ENCODE assay signal across 8 cellular contexts in genomic region chr22:37019309-37020191, GRCh38. TPM values are rescaled to one million over a fixed set of nuclear protein-coding genes. Genes with fewer than 3 reads are reported as not detected.
DNase-seq lines count a peak whose midpoint lies in the region; ATAC-seq, FAIRE-seq and TF ChIP-seq lines count a peak whose summit lies in the region.

MPST (plus strand) TSS chr22:37019742; CDS start chr22:37019837, 95 bp downstream.
TST (minus strand) TSS chr22:37019447; CDS start chr22:37018732, 715 bp downstream.

- H3K4me1 Mint-ChIP-seq in CD4-positive, alpha-beta T cell (ENCODE audit: low read depth): peaks cover 11% of the 10 kb centered on the region

- H3K9me3 Mint-ChIP-seq in CD4-positive, alpha-beta T cell: no peaks in the 10 kb centered on the region

- no peak within 1 kb of the TSS for H2BK12ac ChIP-seq in trophoblast cell (ENCODE audit: low read length)

- H3K27ac Mint-ChIP-seq in CD4-positive, alpha-beta T cell: no peak within 1 kb of the TSS

- peak within 1 kb of the TSS; percentile 78 for H4K12ac ChIP-seq in trophoblast cell (ENCODE audit: low read depth, low read length)

- peak within 1 kb of the TSS; percentile 78 for H2BK5ac ChIP-seq in trophoblast cell (ENCODE audit: low read depth, low read length, poor library complexity)

- WGBS in trophoblast cell (ENCODE audit: extremely low coverage, insufficient coverage, insufficient read length): no CpG with 5 or more reads among the region's 107 CpGs

- H3K18ac ChIP-seq in trophoblast cell (ENCODE audit: low read length): peak within 1 kb of the TSS; percentile 88

- intact Hi-C loops in CD4-positive, alpha-beta T cell (cut with DNase I, micrococcal nuclease): loop anchor here in 1 of 2 experiments (10.0 kb wide), 1 partner anchor 75 kb away; no protein-coding TSS in a partner anchor
- intact Hi-C loops in left ventricle myocardium inferior (cut with micrococcal nuclease): no loop called here

- peak within 1 kb of the TSS; percentile 88 for H3K4me3 Mint-ChIP-seq in CD4-positive, alpha-beta T cell

- peaks cover 13% of the 10 kb centered on the region for H3K27me3 Mint-ChIP-seq in CD4-positive, alpha-beta T cell

- H3K9ac ChIP-seq in trophoblast cell (ENCODE audit: low read length): peak within 1 kb of the TSS; percentile 92

- peak in 6 of 10 experiments; percentile 15 to 43 (median 20) for DNase-seq in CD4-positive, alpha-beta T cell
- DNase-seq in GM19239 (ENCODE audit: insufficient read length, low spot score) (peak; percentile 96), HUDEP-2 (lab: John Stamatoyannopoulos, UW; ENCODE audit: unreplicated experiment in 76 of 76) (peak in 57 of 76 experiments; percentile 15 to 73 (median 51)), SJSA1 (ENCODE audit: low read depth in 1 of 2, low spot score in 2 of 2) (peak; percentile 21 to 66), amygdala (lab: John Stamatoyannopoulos, UW) (peak in 53 of 56 donors; percentile 30 to 86 (median 69)), left ventricle myocardium inferior (peak; percentile 83), trophoblast cell (peak; percentile 41 to 71), foreskin melanocyte (no peak)

- peak within 1 kb of the TSS; percentile 81 for H3K4ac ChIP-seq in trophoblast cell (ENCODE audit: low read depth, low read length)

- H3K27ac ChIP-seq in CD4-positive, alpha-beta T cell (ENCODE audit: low read depth, low read length): no peak within 1 kb of the TSS
- H3K27ac ChIP-seq in SJSA1 (peak within 1 kb of the TSS; percentile 49), left ventricle myocardium inferior (replicated peaks) (peak within 1 kb of the TSS; percentile 99), trophoblast cell (ENCODE audit: low read depth, low read length) (peak within 1 kb of the TSS; percentile 74)

- H2AFZ ChIP-seq in trophoblast cell (ENCODE audit: insufficient read depth, low read length, poor library complexity): peak within 1 kb of the TSS; percentile 82

- peaks cover 9% of the 10 kb centered on the region for H3K36me3 ChIP-seq in SJSA1
- H3K36me3 ChIP-seq in left ventricle myocardium inferior: peaks cover 6% of the 10 kb centered on the region
- H3K36me3 ChIP-seq in trophoblast cell (ENCODE audit: control insufficient read depth in 1 of 2, insufficient read depth in 2 of 2, low read length in 2 of 2): peaks cover 16 to 24% of the 10 kb centered on the region in 2 experiments

- peaks cover 7% of the 10 kb centered on the region for H3K79me1 ChIP-seq in trophoblast cell (ENCODE audit: low read length)

- peaks cover 7% of the 10 kb centered on the region for H3K79me2 ChIP-seq in trophoblast cell (ENCODE audit: control insufficient read depth, insufficient read depth, low read length, poor library complexity)

- H3K27me3 ChIP-seq in CD4-positive, alpha-beta T cell (ENCODE audit: control insufficient read depth, insufficient read depth, low read length): peaks cover 4% of the 10 kb centered on the region
- H3K27me3 ChIP-seq in SJSA1 (replicated peaks) (no peaks in the 10 kb centered on the region), left ventricle myocardium inferior (ENCODE audit: low read depth) (no peaks in the 10 kb centered on the region), trophoblast cell (ENCODE audit: insufficient read depth, low read length) (no peaks in the 10 kb centered on the region)

- FAIRE-seq in GM19239 (lab: Jason Lieb, UNC): peak; percentile 68

- peak; percentile 81 for ATAC-seq in CD4-positive, alpha-beta T cell (ENCODE audit: poor library complexity)

- peak within 1 kb of the TSS; percentile 85 for H3K4me2 ChIP-seq in trophoblast cell (ENCODE audit: low read length)

- H3K36me3 Mint-ChIP-seq in CD4-positive, alpha-beta T cell (ENCODE audit: low read depth): no peaks in the 10 kb centered on the region

- CTCF ChIA-PET in CD4-positive, alpha-beta T cell (lab: Charles Lee): interaction anchor here (0.6 to 0.7 kb wide), 3 partner anchors 101 to 245 kb away, joined by 3 to 5 read pairs (median 5); no protein-coding TSS in a partner anchor

- H3K4me1 ChIP-seq in SJSA1 (replicated peaks) (peaks cover 17% of the 10 kb centered on the region), left ventricle myocardium inferior (peaks cover 92% of the 10 kb centered on the region), trophoblast cell (ENCODE audit: control insufficient read depth in 1 of 2, insufficient read depth in 2 of 2, low read length in 2 of 2) (peaks cover 13 to 17% of the 10 kb centered on the region in 2 experiments)

- peak within 1 kb of the TSS; percentile 88 for H3K14ac ChIP-seq in trophoblast cell (ENCODE audit: low read length)

- H4K91ac ChIP-seq in trophoblast cell (ENCODE audit: low read depth, low read length): peak within 1 kb of the TSS; percentile 95

- peak within 1 kb of the TSS; percentile 70 for H2BK120ac ChIP-seq in trophoblast cell (ENCODE audit: insufficient read depth, low read length, poor library complexity)

- no peak within 1 kb of the TSS for H3K23ac ChIP-seq in trophoblast cell (ENCODE audit: low read length)

- H3K4me3 ChIP-seq in SJSA1: peak within 1 kb of the TSS; percentile 97
- H3K4me3 ChIP-seq in left ventricle myocardium inferior: peak within 1 kb of the TSS; percentile 98
- H3K4me3 ChIP-seq in trophoblast cell (ENCODE audit: low read depth, low read length): peak within 1 kb of the TSS; percentile 94

- H4K8ac ChIP-seq in trophoblast cell (ENCODE audit: low read depth, low read length): peak within 1 kb of the TSS; percentile 85

- POLR2A ChIA-PET in CD4-positive, alpha-beta T cell (lab: Charles Lee): interaction anchor here (0.8 to 1.2 kb wide), 3 partner anchors 182 to 244 kb away, joined by 3 to 4 read pairs (median 3); partner anchors contain the start of gene IFT27

- no peaks in the 10 kb centered on the region for H3K9me3 ChIP-seq in CD4-positive, alpha-beta T cell (ENCODE audit: control insufficient read depth, low read length)
- H3K9me3 ChIP-seq in SJSA1 (replicated peaks) (no peaks in the 10 kb centered on the region), left ventricle myocardium inferior (replicated peaks) (no peaks in the 10 kb centered on the region), trophoblast cell (ENCODE audit: insufficient read depth, low read depth, low read length) (no peaks in the 10 kb centered on the region)

- H2AK5ac ChIP-seq in trophoblast cell (ENCODE audit: low read length): peak within 1 kb of the TSS; percentile 38

- TF ChIP-seq CTCF in CD4-positive, alpha-beta T cell (IDR thresholded peaks at IDR 0.05): no peak
- TF ChIP-seq CTCF in left ventricle myocardium inferior (IDR thresholded peaks at IDR 0.05; ENCODE audit: borderline replicate concordance): peak; percentile 33

RNA-seq across cellular contexts. Expression of gene MPST, which starts in this region (rescaled TPM):
- 1 to 10 TPM; 1.7 to 1.8 TPM for total RNA-seq in CD4-positive, alpha-beta T cell
- total RNA-seq in SJSA1 (2014; rRNA removed; shearing (Covaris generic)): 37.3 and 38.3 TPM in 2 replicates
- total RNA-seq in left ventricle myocardium inferior: 58.3 TPM
- polyA plus RNA-seq in trophoblast cell (2013): 58.3 and 60.4 TPM in 2 replicates

RNA-seq across cellular contexts. Expression of gene TST, which starts in this region (rescaled TPM):
- total RNA-seq in CD4-positive, alpha-beta T cell: not detected
- 12.7 and 38.0 TPM in 2 replicates for total RNA-seq in SJSA1 (2014; rRNA removed; shearing (Covaris generic))
- total RNA-seq in left ventricle myocardium inferior: 39.8 TPM
- polyA plus RNA-seq in trophoblast cell (2013): 18.5 and 19.5 TPM in 2 replicates

Comparison
In these comparisons a context has a peak if more than half of its experiments do, and no peak if none do; other contexts are left out.
1. RNA of gene MPST (total RNA-seq): 58.3 TPM in left ventricle myocardium inferior (single experiment) and 37.3 to 38.3 TPM in SJSA1; 1.7 to 1.8 TPM in CD4-positive, alpha-beta T cell; every median in the first group is over 10 times any median in the second.
2. RNA of gene TST (total RNA-seq): 39.8 TPM in left ventricle myocardium inferior (single experiment) and 12.7 to 38.0 TPM in SJSA1; not detected in CD4-positive, alpha-beta T cell; every median in the first group is over 10 times any median in the second.
3. Peak in every context shown above with its lines, with median percentiles within 50 percentile points of each other: H3K4me3 ChIP-seq.